Comparison of ENCODE assay signal across 1 cellular context in the genomic region with DNA sequence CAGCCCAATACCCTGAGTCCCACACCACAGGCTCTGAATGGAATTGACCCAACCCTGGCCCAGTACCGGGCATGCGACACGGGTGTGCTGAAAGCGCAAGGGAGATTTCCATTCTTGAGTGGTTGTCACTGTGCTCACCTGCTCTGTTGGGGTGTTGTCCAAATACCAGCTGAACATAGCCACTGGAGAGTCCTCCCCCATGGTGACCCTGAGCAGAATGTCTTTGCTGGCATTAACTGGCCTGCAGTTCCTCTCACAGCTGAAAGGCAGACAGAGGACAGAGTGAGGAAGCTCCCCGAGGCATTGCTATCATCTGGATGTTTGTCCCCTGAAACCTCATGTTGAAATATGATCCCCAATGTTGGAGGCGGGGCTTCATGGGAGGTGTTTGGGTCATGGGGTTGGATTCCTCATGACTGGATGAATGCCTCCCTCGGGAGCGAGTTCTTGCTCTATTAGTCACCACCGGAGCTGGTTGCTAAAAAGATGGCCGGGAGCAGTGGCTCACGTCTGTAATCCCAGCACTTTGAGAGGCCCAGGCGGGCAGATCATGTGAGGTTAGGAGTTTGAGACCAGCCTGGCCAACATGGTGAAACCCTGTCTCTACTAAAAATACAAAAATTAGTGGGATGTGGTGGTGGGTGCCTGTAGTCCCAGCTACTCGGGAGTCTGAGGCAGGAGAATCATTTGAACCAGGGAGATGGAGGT.
TF ChIP-seq lines count a peak whose summit lies in the region.

No MANE protein-coding gene starts in this region.

TF ChIP-seq in GM23338, 12 proteins besides CTCF, POLR2A, EP300 and RAD21 (continued from another document):
- TF ChIP-seq, protein P1, sequence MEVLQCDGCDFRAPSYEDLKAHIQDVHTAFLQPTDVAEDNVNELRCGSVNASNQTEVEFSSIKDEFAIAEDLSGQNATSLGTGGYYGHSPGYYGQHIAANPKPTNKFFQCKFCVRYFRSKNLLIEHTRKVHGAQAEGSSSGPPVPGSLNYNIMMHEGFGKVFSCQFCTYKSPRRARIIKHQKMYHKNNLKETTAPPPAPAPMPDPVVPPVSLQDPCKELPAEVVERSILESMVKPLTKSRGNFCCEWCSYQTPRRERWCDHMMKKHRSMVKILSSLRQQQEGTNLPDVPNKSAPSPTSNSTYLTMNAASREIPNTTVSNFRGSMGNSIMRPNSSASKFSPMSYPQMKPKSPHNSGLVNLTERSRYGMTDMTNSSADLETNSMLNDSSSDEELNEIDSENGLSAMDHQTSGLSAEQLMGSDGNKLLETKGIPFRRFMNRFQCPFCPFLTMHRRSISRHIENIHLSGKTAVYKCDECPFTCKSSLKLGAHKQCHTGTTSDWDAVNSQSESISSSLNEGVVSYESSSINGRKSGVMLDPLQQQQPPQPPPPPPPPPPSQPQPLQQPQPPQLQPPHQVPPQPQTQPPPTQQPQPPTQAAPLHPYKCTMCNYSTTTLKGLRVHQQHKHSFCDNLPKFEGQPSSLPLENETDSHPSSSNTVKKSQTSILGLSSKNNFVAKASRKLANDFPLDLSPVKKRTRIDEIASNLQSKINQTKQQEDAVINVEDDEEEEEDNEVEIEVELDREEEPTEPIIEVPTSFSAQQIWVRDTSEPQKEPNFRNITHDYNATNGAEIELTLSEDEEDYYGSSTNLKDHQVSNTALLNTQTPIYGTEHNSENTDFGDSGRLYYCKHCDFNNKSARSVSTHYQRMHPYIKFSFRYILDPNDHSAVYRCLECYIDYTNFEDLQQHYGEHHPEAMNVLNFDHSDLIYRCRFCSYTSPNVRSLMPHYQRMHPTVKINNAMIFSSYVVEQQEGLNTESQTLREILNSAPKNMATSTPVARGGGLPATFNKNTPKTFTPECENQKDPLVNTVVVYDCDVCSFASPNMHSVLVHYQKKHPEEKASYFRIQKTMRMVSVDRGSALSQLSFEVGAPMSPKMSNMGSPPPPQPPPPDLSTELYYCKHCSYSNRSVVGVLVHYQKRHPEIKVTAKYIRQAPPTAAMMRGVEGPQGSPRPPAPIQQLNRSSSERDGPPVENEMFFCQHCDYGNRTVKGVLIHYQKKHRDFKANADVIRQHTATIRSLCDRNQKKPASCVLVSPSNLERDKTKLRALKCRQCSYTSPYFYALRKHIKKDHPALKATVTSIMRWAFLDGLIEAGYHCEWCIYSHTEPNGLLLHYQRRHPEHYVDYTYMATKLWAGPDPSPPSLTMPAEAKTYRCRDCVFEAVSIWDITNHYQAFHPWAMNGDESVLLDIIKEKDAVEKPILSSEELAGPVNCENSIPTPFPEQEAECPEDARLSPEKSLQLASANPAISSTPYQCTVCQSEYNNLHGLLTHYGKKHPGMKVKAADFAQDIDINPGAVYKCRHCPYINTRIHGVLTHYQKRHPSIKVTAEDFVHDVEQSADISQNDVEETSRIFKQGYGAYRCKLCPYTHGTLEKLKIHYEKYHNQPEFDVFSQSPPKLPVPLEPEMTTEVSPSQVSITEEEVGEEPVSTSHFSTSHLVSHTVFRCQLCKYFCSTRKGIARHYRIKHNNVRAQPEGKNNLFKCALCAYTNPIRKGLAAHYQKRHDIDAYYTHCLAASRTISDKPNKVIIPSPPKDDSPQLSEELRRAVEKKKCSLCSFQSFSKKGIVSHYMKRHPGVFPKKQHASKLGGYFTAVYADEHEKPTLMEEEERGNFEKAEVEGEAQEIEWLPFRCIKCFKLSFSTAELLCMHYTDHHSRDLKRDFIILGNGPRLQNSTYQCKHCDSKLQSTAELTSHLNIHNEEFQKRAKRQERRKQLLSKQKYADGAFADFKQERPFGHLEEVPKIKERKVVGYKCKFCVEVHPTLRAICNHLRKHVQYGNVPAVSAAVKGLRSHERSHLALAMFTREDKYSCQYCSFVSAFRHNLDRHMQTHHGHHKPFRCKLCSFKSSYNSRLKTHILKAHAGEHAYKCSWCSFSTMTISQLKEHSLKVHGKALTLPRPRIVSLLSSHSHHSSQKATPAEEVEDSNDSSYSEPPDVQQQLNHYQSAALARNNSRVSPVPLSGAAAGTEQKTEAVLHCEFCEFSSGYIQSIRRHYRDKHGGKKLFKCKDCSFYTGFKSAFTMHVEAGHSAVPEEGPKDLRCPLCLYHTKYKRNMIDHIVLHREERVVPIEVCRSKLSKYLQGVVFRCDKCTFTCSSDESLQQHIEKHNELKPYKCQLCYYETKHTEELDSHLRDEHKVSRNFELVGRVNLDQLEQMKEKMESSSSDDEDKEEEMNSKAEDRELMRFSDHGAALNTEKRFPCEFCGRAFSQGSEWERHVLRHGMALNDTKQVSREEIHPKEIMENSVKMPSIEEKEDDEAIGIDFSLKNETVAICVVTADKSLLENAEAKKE (CRISPR knock-in tag; IDR thresholded peaks at IDR 0.05) = no peak
- TF ChIP-seq ZNF331 (CRISPR knock-in tag; IDR thresholded peaks at IDR 0.05; ENCODE audit: low read depth) (no peak), ZNF114 (CRISPR knock-in tag; IDR thresholded peaks at IDR 0.05) (no peak), EZH2 (IDR thresholded peaks at IDR 0.05; ENCODE audit: low read depth, unreplicated experiment) (no peak)
- TF ChIP-seq, protein P2, sequence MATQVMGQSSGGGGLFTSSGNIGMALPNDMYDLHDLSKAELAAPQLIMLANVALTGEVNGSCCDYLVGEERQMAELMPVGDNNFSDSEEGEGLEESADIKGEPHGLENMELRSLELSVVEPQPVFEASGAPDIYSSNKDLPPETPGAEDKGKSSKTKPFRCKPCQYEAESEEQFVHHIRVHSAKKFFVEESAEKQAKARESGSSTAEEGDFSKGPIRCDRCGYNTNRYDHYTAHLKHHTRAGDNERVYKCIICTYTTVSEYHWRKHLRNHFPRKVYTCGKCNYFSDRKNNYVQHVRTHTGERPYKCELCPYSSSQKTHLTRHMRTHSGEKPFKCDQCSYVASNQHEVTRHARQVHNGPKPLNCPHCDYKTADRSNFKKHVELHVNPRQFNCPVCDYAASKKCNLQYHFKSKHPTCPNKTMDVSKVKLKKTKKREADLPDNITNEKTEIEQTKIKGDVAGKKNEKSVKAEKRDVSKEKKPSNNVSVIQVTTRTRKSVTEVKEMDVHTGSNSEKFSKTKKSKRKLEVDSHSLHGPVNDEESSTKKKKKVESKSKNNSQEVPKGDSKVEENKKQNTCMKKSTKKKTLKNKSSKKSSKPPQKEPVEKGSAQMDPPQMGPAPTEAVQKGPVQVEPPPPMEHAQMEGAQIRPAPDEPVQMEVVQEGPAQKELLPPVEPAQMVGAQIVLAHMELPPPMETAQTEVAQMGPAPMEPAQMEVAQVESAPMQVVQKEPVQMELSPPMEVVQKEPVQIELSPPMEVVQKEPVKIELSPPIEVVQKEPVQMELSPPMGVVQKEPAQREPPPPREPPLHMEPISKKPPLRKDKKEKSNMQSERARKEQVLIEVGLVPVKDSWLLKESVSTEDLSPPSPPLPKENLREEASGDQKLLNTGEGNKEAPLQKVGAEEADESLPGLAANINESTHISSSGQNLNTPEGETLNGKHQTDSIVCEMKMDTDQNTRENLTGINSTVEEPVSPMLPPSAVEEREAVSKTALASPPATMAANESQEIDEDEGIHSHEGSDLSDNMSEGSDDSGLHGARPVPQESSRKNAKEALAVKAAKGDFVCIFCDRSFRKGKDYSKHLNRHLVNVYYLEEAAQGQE (IDR thresholded peaks at IDR 0.05; ENCODE audit: unreplicated experiment) = no peak
